26 cellular contexts compared by ENCODE assay signal in genomic region chr2:100845141-100845991, GRCh38. TPM values are rescaled to one million over a fixed set of nuclear protein-coding genes. Genes with fewer than 3 reads are reported as not detected.
DNase-seq lines count a peak whose midpoint lies in the region; ATAC-seq, FAIRE-seq and TF ChIP-seq lines count a peak whose summit lies in the region.
"Had no signal": no experiment of that assay in that cellular context is flagged by ENCODE, and none has a peak within 500 bp of the region (broad histone marks: within the 10 kb centered on the region; RNA-seq: fewer than 3 reads in every experiment).

No MANE protein-coding gene starts in this region.

- H3K27ac ChIP-seq in liver (ENCODE audit: low read depth in 1 of 2, low read length in 2 of 2) = peak overlapping the region; percentile 11 to 43
- H3K27ac ChIP-seq in CD8-positive, alpha-beta memory T cell (ENCODE audit: low read depth, low read length) = no peak overlapping the region
- H3K27ac ChIP-seq: BLaER1 treated with 17β-estradiol and CSF1 and Interleukin-3, amounts not matched to agents 10 nM and 100 nM; SJSA1 had no signal

- peak; percentile 91 for ATAC-seq in Right ventricle myocardium superior (ENCODE audit: poor library complexity)
- ATAC-seq: effector memory CD8-positive, alpha-beta T cell; naive thymus-derived CD8-positive, alpha-beta T cell; stimulated activated naive CD8-positive, alpha-beta T cell treated with anti-CD3 and anti-CD28 coated beads, Interleukin-15, amount 100 ng/mL, for 72 hours; WTC11 had no signal

- H3K36me3 ChIP-seq in liver (ENCODE audit: control insufficient read depth in 4 of 4, insufficient read depth in 3 of 4, low read depth in 1 of 4, low read length in 3 of 4) = no peaks in the 10 kb centered on the region
- no peaks in the 10 kb centered on the region for H3K36me3 ChIP-seq in CD8-positive, alpha-beta memory T cell (ENCODE audit: insufficient read depth, low read length)
- H3K36me3 ChIP-seq: BLaER1 treated with 17β-estradiol and CSF1 and Interleukin-3, amounts not matched to agents 10 nM and 100 nM had no signal

- H3K27me3 ChIP-seq in liver (ENCODE audit: control insufficient read depth in 4 of 4, insufficient read depth in 4 of 4, low read length in 3 of 4) = no peaks in the 10 kb centered on the region
- peaks cover 9% of the 10 kb centered on the region for H3K27me3 ChIP-seq in CD8-positive, alpha-beta memory T cell (ENCODE audit: insufficient read depth, low read length, poor library complexity, severe bottlenecking)
- H3K27me3 ChIP-seq: BLaER1 treated with 17β-estradiol and CSF1 and Interleukin-3, amounts not matched to agents 10 nM and 100 nM; SJSA1 had no signal

- H3K4me3 Mint-ChIP-seq in CD8-positive, alpha-beta memory T cell = no peak overlapping the region
- H3K4me3 Mint-ChIP-seq: activated CD4-positive, alpha-beta T cell treated with anti-CD3 and anti-CD28 coated beads, Interleukin-2, amount 10 ng/mL, durations not matched to agents 7 days and 5 days; activated naive CD8-positive, alpha-beta T cell treated with anti-CD3 and anti-CD28 coated beads, Interleukin-2, amount 10 ng/mL, durations not matched to agents 7 days and 5 days; effector memory CD8-positive, alpha-beta T cell; naive thymus-derived CD8-positive, alpha-beta T cell; stimulated activated naive CD8-positive, alpha-beta T cell treated with anti-CD3 and anti-CD28 coated beads, Interleukin-15, amount 100 ng/mL, for 72 hours; WTC11 had no signal

- no peak overlapping the region for H3K9ac ChIP-seq in liver (ENCODE audit: low read depth in 1 of 2, low read length in 2 of 2)
- H3K9ac ChIP-seq: BLaER1 treated with 17β-estradiol and CSF1 and Interleukin-3, amounts not matched to agents 10 nM and 100 nM had no signal

- no peak for TF ChIP-seq CTCF in liver (IDR thresholded peaks at IDR 0.05; ENCODE audit: low read depth, low read length, missing input control)
- no peak for TF ChIP-seq CTCF in GM13976 (IDR thresholded peaks at IDR 0.05; ENCODE audit: borderline replicate concordance, control extremely low read depth, extremely low read depth, insufficient read depth, missing control alignments)

- no peaks in the 10 kb centered on the region for H3K4me1 Mint-ChIP-seq in CD8-positive, alpha-beta memory T cell
- H3K4me1 Mint-ChIP-seq: activated CD4-positive, alpha-beta T cell treated with anti-CD3 and anti-CD28 coated beads, Interleukin-2, amount 10 ng/mL, durations not matched to agents 7 days and 5 days; activated naive CD8-positive, alpha-beta T cell treated with anti-CD3 and anti-CD28 coated beads, Interleukin-2, amount 10 ng/mL, durations not matched to agents 7 days and 5 days; stimulated activated naive CD8-positive, alpha-beta T cell treated with anti-CD3 and anti-CD28 coated beads, Interleukin-15, amount 100 ng/mL, for 72 hours; WTC11 had no signal

- intact Hi-C loops in Right ventricle myocardium superior (cut with DNase I) = no loop called here

- H3K27me3 Mint-ChIP-seq in CD8-positive, alpha-beta memory T cell = peaks cover 10 to 55% of the 10 kb centered on the region in 2 donors
- H3K27me3 Mint-ChIP-seq: activated CD4-positive, alpha-beta T cell treated with anti-CD3 and anti-CD28 coated beads, Interleukin-2, amount 10 ng/mL, durations not matched to agents 7 days and 5 days; activated naive CD8-positive, alpha-beta T cell treated with anti-CD3 and anti-CD28 coated beads, Interleukin-2, amount 10 ng/mL, durations not matched to agents 7 days and 5 days; stimulated activated naive CD8-positive, alpha-beta T cell treated with anti-CD3 and anti-CD28 coated beads, Interleukin-15, amount 100 ng/mL, for 72 hours had no signal

- no peaks in the 10 kb centered on the region for H3K9me3 Mint-ChIP-seq in CD8-positive, alpha-beta memory T cell
- H3K9me3 Mint-ChIP-seq: effector memory CD8-positive, alpha-beta T cell had no signal

- 58% methylated on average over 5 of the region's 5 CpGs for WGBS in liver

- peak in 1 of 2 donors; percentile 29 for TF ChIP-seq RAD21 in liver (IDR thresholded peaks at IDR 0.05)

- in situ Hi-C loops in SK-MEL-5 (cut with HindIII; ENCODE audit: low pct_unique_long_range_greater_than_20kb, low sequenced_read_pairs) (no loop called here), GM13976 (cut with MboI; ENCODE audit: low sequenced_read_pairs, unreplicated experiment) (no loop called here)

- no peaks in the 10 kb centered on the region for H3K9me3 ChIP-seq in liver (ENCODE audit: control insufficient read depth in 4 of 4, low read length in 3 of 4)
- H3K9me3 ChIP-seq in CD8-positive, alpha-beta memory T cell (ENCODE audit: low read length) = no peaks in the 10 kb centered on the region
- H3K9me3 ChIP-seq: BLaER1 treated with 17β-estradiol and CSF1 and Interleukin-3, amounts not matched to agents 10 nM and 100 nM; SJSA1 had no signal

- H3K4me1 ChIP-seq in liver (ENCODE audit: control insufficient read depth in 4 of 4, insufficient read depth in 4 of 4, low read length in 3 of 4) = peaks cover 7 to 36% (median 25%) of the 10 kb centered on the region in 4 donors
- no peaks in the 10 kb centered on the region for H3K4me1 ChIP-seq in CD8-positive, alpha-beta memory T cell (ENCODE audit: insufficient read depth, low read length)
- H3K4me1 ChIP-seq: BLaER1 treated with 17β-estradiol and CSF1 and Interleukin-3, amounts not matched to agents 10 nM and 100 nM; SJSA1 had no signal

- POLR2A ChIA-PET in CD8-positive, alpha-beta memory T cell (lab: Charles Lee) = no interaction called here

- peaks cover 0 to 4% (median 1%) of the 10 kb centered on the region in 3 donors for H3K36me3 Mint-ChIP-seq in CD8-positive, alpha-beta memory T cell
- H3K36me3 Mint-ChIP-seq: WTC11 had no signal

- peak; percentile 55 for FAIRE-seq in urothelium cell line (lab: Jason Lieb, UNC)
- FAIRE-seq: GM12892, kidney, RCC 7860 had no signal

- H3K27ac Mint-ChIP-seq in CD8-positive, alpha-beta memory T cell = no peak overlapping the region
- H3K27ac Mint-ChIP-seq: activated CD4-positive, alpha-beta T cell treated with anti-CD3 and anti-CD28 coated beads, Interleukin-2, amount 10 ng/mL, durations not matched to agents 7 days and 5 days; activated naive CD8-positive, alpha-beta T cell treated with anti-CD3 and anti-CD28 coated beads, Interleukin-2, amount 10 ng/mL, durations not matched to agents 7 days and 5 days; effector memory CD8-positive, alpha-beta T cell; naive thymus-derived CD8-positive, alpha-beta T cell; WTC11 had no signal

- CTCF ChIA-PET in CD8-positive, alpha-beta memory T cell (lab: Charles Lee) = no interaction called here

- no peak overlapping the region for H3K4me3 ChIP-seq in liver (ENCODE audit: low read depth in 1 of 3, low read length in 3 of 3)
- no peak overlapping the region for H3K4me3 ChIP-seq in CD8-positive, alpha-beta memory T cell (ENCODE audit: low read length)
- H3K4me3 ChIP-seq: BLaER1 treated with 17β-estradiol and CSF1 and Interleukin-3, amounts not matched to agents 10 nM and 100 nM; lung; SJSA1 had no signal

- DNase-seq in SK-MEL-5 (ENCODE audit: low read depth, low spot score) (peak; percentile 30), Right ventricle myocardium superior (peak; percentile 84), urothelium cell line (ENCODE audit: low spot score) (no peak), GM13976 (ENCODE audit: low spot score) (no peak)
- DNase-seq in CD8-positive, alpha-beta memory T cell = no peak
- DNase-seq in activated naive CD4-positive, alpha-beta T cell treated with anti-CD3 and anti-CD28 coated beads, Interleukin-2, amount 50 U/mL, for 16 hours = no peak
- DNase-seq: activated CD4-positive, alpha-beta T cell treated with anti-CD3 and anti-CD28 coated beads, Interleukin-2, amount 10 ng/mL, durations not matched to agents 7 days and 5 days; activated effector memory CD4-positive, alpha-beta T cell treated with Interleukin-2 at 50 U/mL for 16 hours; activated naive CD8-positive, alpha-beta T cell treated with anti-CD3 and anti-CD28 coated beads, Interleukin-2, amount 10 ng/mL, durations not matched to agents 7 days and 5 days; aorta; cortex of kidney; effector memory CD8-positive, alpha-beta T cell; erythroblast; kidney; MV-4-11; naive thymus-derived CD8-positive, alpha-beta T cell; NCI-H1436 treated with DMSO at 0.1 percent for 48 hours; stimulated activated CD4-positive, alpha-beta T cell treated with anti-CD3 and anti-CD28 coated beads, Interleukin-1b, Interleukin-23, amount 100 ng/mL, for 48 hours; stimulated activated naive CD8-positive, alpha-beta T cell treated with anti-CD3 and anti-CD28 coated beads, Interleukin-15, amount 100 ng/mL, for 72 hours had no signal

TF ChIP-seq in liver, 16 proteins besides CTCF, POLR2A, EP300 and RAD21 (continues in another document):
- TF ChIP-seq SP1 (IDR thresholded peaks at IDR 0.05) = peak; percentile 17
- TF ChIP-seq ZBTB33 (IDR thresholded peaks at IDR 0.05) = no peak
- TF ChIP-seq NR2F2 (IDR thresholded peaks at IDR 0.05) = no peak
- TF ChIP-seq MAX (IDR thresholded peaks at IDR 0.05) = peak; percentile 30
- peak; percentile 39 for TF ChIP-seq YY1 (IDR thresholded peaks at IDR 0.05)
- TF ChIP-seq RXRA (IDR thresholded peaks at IDR 0.05) = peak in 1 of 2 donors; percentile 56
- TF ChIP-seq GABPA (IDR thresholded peaks at IDR 0.05 in 1 of 2, conservative IDR thresholded peaks at IDR 0.05 in 1 of 2) = no peak
- no peak for TF ChIP-seq HNF4G (IDR thresholded peaks at IDR 0.05)

RNA-seq across cellular contexts. Expression of gene NPAS2, which starts 25.4 kb away (rescaled TPM):
- 45.0 and 50.0 TPM in 2 replicates for total RNA-seq in SK-MEL-5 (2014; rRNA removed; shearing (Covaris generic))
- polyA plus RNA-seq in SK-MEL-5 (2015; cell fraction: cytosol; rRNA removed) = 150 and 206 TPM in 2 replicates
- 289 and 317 TPM in 2 replicates for polyA plus RNA-seq in SK-MEL-5 (2015; cell fraction: nucleus; rRNA removed)
- total RNA-seq in Right ventricle myocardium superior (38.0 TPM), liver (1 to 10 TPM in 1 of 2 donors, under 1 TPM in 1; 0.33 to 8.0 TPM)
- polyA plus RNA-seq in liver = 10 to 100 TPM in 1 of 2 donors, 1 to 10 TPM in 1; 5.2 to 24.3 TPM
- 1 to 10 TPM in 1 of 2 experiments, under 1 TPM in 1; 0.75 to 1.8 TPM for total RNA-seq in CD8-positive, alpha-beta memory T cell
- polyA plus RNA-seq in CD8-positive, alpha-beta memory T cell = 1.1 TPM

Comparison
In these comparisons a context has a peak if more than half of its experiments do, and no peak if none do; other contexts are left out.
1. DNase-seq: peak in SK-MEL-5 (single experiment) and Right ventricle myocardium superior (single experiment); none in urothelium cell line (single experiment), CD8-positive, alpha-beta memory T cell (0 of 5), activated naive CD4-positive, alpha-beta T cell treated with anti-CD3 and anti-CD28 coated beads, Interleukin-2, amount 50 U/mL, for 16 hours (single experiment) and GM13976 (single experiment).